10 cellular contexts compared by ENCODE assay signal in genomic region chrX:40420899-40421729, GRCh38.
DNase-seq lines count a peak whose midpoint lies in the region; ATAC-seq lines count a peak whose summit lies in the region.
"Had no signal": no experiment of that assay in that cellular context is flagged by ENCODE, and none has a peak within 500 bp of the region (broad histone marks: within the 10 kb centered on the region; RNA-seq: fewer than 3 reads in every experiment).

No MANE protein-coding gene starts in this region.

- H3K9me3 ChIP-seq in NT2/D1 (ENCODE audit: insufficient read depth, low read length) (peaks cover 9% of the 10 kb centered on the region; the same call in 1 of the 2 replicates), right cardiac atrium (ENCODE audit: control insufficient read depth, low read length) (no peaks in the 10 kb centered on the region)

- no peak overlapping the region for H3K9ac ChIP-seq in NT2/D1 (ENCODE audit: insufficient read length, low read depth)

- 71% methylated on average over 9 of the region's 9 CpGs for WGBS in right cardiac atrium

- DNase-seq in Ammon's horn (ENCODE audit: low spot score) (peak; percentile 85), NT2/D1 (ENCODE audit: low read depth, low spot score) (peak; percentile 28), right cardiac atrium (peak; percentile 40 to 74 (median 65)), NCI-H82 treated with DMSO at 0.1 percent for 48 hours (lab: John Stamatoyannopoulos, UW; ENCODE audit: unreplicated experiment) (no peak), DMS114 treated with DMSO at 0.1 percent for 48 hours (lab: John Stamatoyannopoulos, UW; ENCODE audit: unreplicated experiment) (no peak)
- no peak for DNase-seq in activated CD4-positive, alpha-beta T cell treated with anti-CD3 and anti-CD28 coated beads, Interleukin-2, amount 50 U/mL, for 1 hour
- no peak for DNase-seq in activated naive CD4-positive, alpha-beta T cell treated with Interleukin-2 at 50 U/mL for 16 hours
- DNase-seq: activated CD4-positive, alpha-beta T cell treated with anti-CD3 and anti-CD28 coated beads, Interleukin-2, amount 10 ng/mL, durations not matched to agents 7 days and 5 days; CD4-positive, CD25-positive, alpha-beta regulatory T cell had no signal

- H3K27ac ChIP-seq in right cardiac atrium (ENCODE audit: low read length): no peak overlapping the region

- H3K4me3 ChIP-seq in NT2/D1 (ENCODE audit: insufficient read length, low read depth) (no peak overlapping the region), right cardiac atrium (ENCODE audit: low read length) (no peak overlapping the region)

- no peaks in the 10 kb centered on the region for H3K36me3 ChIP-seq in NT2/D1 (ENCODE audit: insufficient read depth, insufficient read length, low read length)

- peak; percentile 71 for ATAC-seq in GM19463 (IDR thresholded peaks at IDR 0.05; ENCODE audit: unreplicated experiment)
- peak; percentile 71 to 78 for ATAC-seq in right cardiac atrium

- intact Hi-C loops in right cardiac atrium (cut with DNase I): no loop called here

- H3K4me1 ChIP-seq in NT2/D1 (ENCODE audit: insufficient read depth, insufficient read length) (no peaks in the 10 kb centered on the region), right cardiac atrium (ENCODE audit: control insufficient read depth, insufficient read depth, low read length) (no peaks in the 10 kb centered on the region)

- no peaks in the 10 kb centered on the region for H3K27me3 ChIP-seq in NT2/D1 (ENCODE audit: insufficient read depth, insufficient read length)
- no peaks in the 10 kb centered on the region for H3K27me3 ChIP-seq in right cardiac atrium (ENCODE audit: control insufficient read depth, insufficient read depth)

Comparison
In these comparisons a context has a peak if more than half of its experiments do, and no peak if none do; other contexts are left out.
1. DNase-seq: peak in Ammon's horn (single experiment), NT2/D1 (single experiment) and right cardiac atrium (3 of 3); none in activated CD4-positive, alpha-beta T cell treated with anti-CD3 and anti-CD28 coated beads, Interleukin-2, amount 50 U/mL, for 1 hour (single experiment), NCI-H82 treated with DMSO at 0.1 percent for 48 hours (single experiment), DMS114 treated with DMSO at 0.1 percent for 48 hours (single experiment) and activated naive CD4-positive, alpha-beta T cell treated with Interleukin-2 at 50 U/mL for 16 hours (single experiment).